25 cellular contexts compared by ENCODE assay signal in genomic region chr16:4510131-4510530, GRCh38. TPM values are rescaled to one million over a fixed set of nuclear protein-coding genes. Genes with fewer than 3 reads are reported as not detected.
DNase-seq lines count a peak whose midpoint lies in the region; ATAC-seq and TF ChIP-seq lines count a peak whose summit lies in the region.
"Had no signal": no experiment of that assay in that cellular context is flagged by ENCODE, and none has a peak within 500 bp of the region (broad histone marks: within the 10 kb centered on the region; RNA-seq: fewer than 3 reads in every experiment).

No MANE protein-coding gene starts in this region.

- H3K4me3 Mint-ChIP-seq in activated CD8-positive, alpha-beta T cell treated with anti-CD3 and anti-CD28 coated beads, Interleukin-2, amount 10 ng/mL, durations not matched to agents 7 days and 5 days = no peak overlapping the region
- H3K4me3 Mint-ChIP-seq in activated CD8-positive, alpha-beta T cell treated with anti-CD3 and anti-CD28 coated beads for 36 hours = no peak overlapping the region
- peak overlapping the region; percentile 52 for H3K4me3 Mint-ChIP-seq in endothelial cell (ENCODE audit: unreplicated experiment)
- no peak overlapping the region for H3K4me3 Mint-ChIP-seq in stimulated activated effector memory CD8-positive, alpha-beta T cell treated with anti-CD3 and anti-CD28 coated beads, Interleukin-12 subunit alpha, Interleukin-12 subunit beta, amount 100 ng/mL, for 72 hours
- H3K4me3 Mint-ChIP-seq: B cell, neural progenitor cell had no signal

- H3K4me3 ChIP-seq in HL-60 (replicated peaks; ENCODE audit: insufficient read depth, low read length) (no peak overlapping the region), H7 (ENCODE audit: insufficient read depth, low read depth, low read length) (no peak overlapping the region)
- H3K4me3 ChIP-seq: GM12878, HAP-1, neural progenitor cell, sigmoid colon, SJCRH30 had no signal

- peaks cover 69% of the 10 kb centered on the region for H3K4me1 Mint-ChIP-seq in activated CD8-positive, alpha-beta T cell treated with anti-CD3 and anti-CD28 coated beads, Interleukin-2, amount 10 ng/mL, durations not matched to agents 7 days and 5 days (ENCODE audit: low read depth)
- peaks cover 47% of the 10 kb centered on the region for H3K4me1 Mint-ChIP-seq in activated CD8-positive, alpha-beta T cell treated with anti-CD3 and anti-CD28 coated beads for 36 hours (ENCODE audit: low read depth)
- peaks cover 10% of the 10 kb centered on the region for H3K4me1 Mint-ChIP-seq in endothelial cell (ENCODE audit: unreplicated experiment)
- H3K4me1 Mint-ChIP-seq in stimulated activated effector memory CD8-positive, alpha-beta T cell treated with anti-CD3 and anti-CD28 coated beads, Interleukin-12 subunit alpha, Interleukin-12 subunit beta, amount 100 ng/mL, for 72 hours = peaks cover 65% of the 10 kb centered on the region

- TF ChIP-seq CTCF in activated CD8-positive, alpha-beta T cell treated with anti-CD3 and anti-CD28 coated beads for 36 hours (IDR thresholded peaks at IDR 0.05) = no peak
- no peak for TF ChIP-seq CTCF in HL-60 (IDR thresholded peaks at IDR 0.05; ENCODE audit: insufficient read depth, low read length)
- TF ChIP-seq CTCF in endothelial cell (IDR thresholded peaks at IDR 0.05; ENCODE audit: unreplicated experiment) = no peak

- ATAC-seq in activated CD8-positive, alpha-beta T cell treated with anti-CD3 and anti-CD28 coated beads, Interleukin-2, amount 10 ng/mL, durations not matched to agents 7 days and 5 days = no peak
- ATAC-seq in activated CD8-positive, alpha-beta T cell treated with anti-CD3 and anti-CD28 coated beads for 36 hours = no peak
- ATAC-seq in stimulated activated effector memory CD8-positive, alpha-beta T cell treated with anti-CD3 and anti-CD28 coated beads, Interleukin-12 subunit alpha, Interleukin-12 subunit beta, amount 100 ng/mL, for 72 hours = no peak
- ATAC-seq in HG03039 (IDR thresholded peaks at IDR 0.05; ENCODE audit: unreplicated experiment) = no peak
- ATAC-seq: GM12878 had no signal

- H3K36me3 Mint-ChIP-seq in activated CD8-positive, alpha-beta T cell treated with anti-CD3 and anti-CD28 coated beads, Interleukin-2, amount 10 ng/mL, durations not matched to agents 7 days and 5 days (ENCODE audit: low read depth) = peaks cover 78% of the 10 kb centered on the region
- H3K36me3 Mint-ChIP-seq in activated CD8-positive, alpha-beta T cell treated with anti-CD3 and anti-CD28 coated beads for 36 hours (ENCODE audit: low read depth) = peaks cover 40% of the 10 kb centered on the region
- H3K36me3 Mint-ChIP-seq in endothelial cell (ENCODE audit: low read depth, unreplicated experiment) = peaks cover 49% of the 10 kb centered on the region
- H3K36me3 Mint-ChIP-seq in stimulated activated effector memory CD8-positive, alpha-beta T cell treated with anti-CD3 and anti-CD28 coated beads, Interleukin-12 subunit alpha, Interleukin-12 subunit beta, amount 100 ng/mL, for 72 hours = peaks cover 83% of the 10 kb centered on the region

- no peaks in the 10 kb centered on the region for H3K27me3 ChIP-seq in HL-60 (ENCODE audit: insufficient read depth, poor library complexity, severe bottlenecking)
- no peaks in the 10 kb centered on the region for H3K27me3 ChIP-seq in H7 (ENCODE audit: control insufficient read depth, insufficient read depth, low read length)
- H3K27me3 ChIP-seq: neural progenitor cell, sigmoid colon, SJCRH30 had no signal

- CTCF ChIA-PET in activated CD8-positive, alpha-beta T cell treated with anti-CD3 and anti-CD28 coated beads, Interleukin-2, amount 10 ng/mL, durations not matched to agents 7 days and 5 days (lab: Charles Lee) = interaction anchor here (1.8 to 12.1 kb wide), 3 partner anchors 26 to 38 kb away, joined by 5 to 173 read pairs (median 159); partner anchors contain the start of genes HMOX2 and NMRAL1
- CTCF ChIA-PET in activated CD8-positive, alpha-beta T cell treated with anti-CD3 and anti-CD28 coated beads for 36 hours (lab: Charles Lee) = interaction anchor here (1.0 to 8.8 kb wide), 5 partner anchors 8 to 114 kb away, joined by 3 to 174 read pairs (median 5); partner anchors contain the start of genes CDIP1 and MGRN1

- H3K36me3 ChIP-seq in H7 (replicated peaks; ENCODE audit: control insufficient read depth, insufficient read depth, low read length) = peaks cover 22% of the 10 kb centered on the region
- H3K36me3 ChIP-seq: neural progenitor cell had no signal

- no peak for DNase-seq in activated CD8-positive, alpha-beta T cell treated with anti-CD3 and anti-CD28 coated beads, Interleukin-2, amount 10 ng/mL, durations not matched to agents 7 days and 5 days
- DNase-seq in activated CD8-positive, alpha-beta T cell treated with anti-CD3 and anti-CD28 coated beads for 36 hours = no peak
- no peak for DNase-seq in HL-60 (ENCODE audit: low read depth in 1 of 2, low spot score in 1 of 2)
- DNase-seq in endothelial cell (ENCODE audit: low spot score) = no peak
- no peak for DNase-seq in stimulated activated effector memory CD8-positive, alpha-beta T cell treated with anti-CD3 and anti-CD28 coated beads, Interleukin-12 subunit alpha, Interleukin-12 subunit beta, amount 100 ng/mL, for 72 hours (ENCODE audit: low spot score in 2 of 2)
- no peak for DNase-seq in NCI-H226
- no peak for DNase-seq in H7
- DNase-seq: activated gamma-delta T cell treated with Interleukin-2 at 50 U/mL for 16 hours; dermis blood vessel endothelial cell; islet precursor cell; Karpas-422; NCI-H187; NCI-H526 treated with DMSO at 0.1 percent for 48 hours; sigmoid colon; SJCRH30; stimulated activated CD4-positive, alpha-beta T cell treated with anti-CD3 and anti-CD28 coated beads, Interleukin-15, amount 100 ng/mL, for 24 hours; trophoblast cell had no signal

- intact Hi-C loops in activated CD8-positive, alpha-beta T cell treated with anti-CD3 and anti-CD28 coated beads for 36 hours (cut with micrococcal nuclease) = no loop called here

- H3K27me3 Mint-ChIP-seq in activated CD8-positive, alpha-beta T cell treated with anti-CD3 and anti-CD28 coated beads, Interleukin-2, amount 10 ng/mL, durations not matched to agents 7 days and 5 days (ENCODE audit: low read depth) = no peaks in the 10 kb centered on the region
- no peaks in the 10 kb centered on the region for H3K27me3 Mint-ChIP-seq in activated CD8-positive, alpha-beta T cell treated with anti-CD3 and anti-CD28 coated beads for 36 hours
- peaks cover 8% of the 10 kb centered on the region for H3K27me3 Mint-ChIP-seq in endothelial cell (ENCODE audit: unreplicated experiment)
- H3K27me3 Mint-ChIP-seq: B cell had no signal

- H3K27ac ChIP-seq in HL-60 (replicated peaks) = peak overlapping the region; percentile 51
- H3K27ac ChIP-seq: neural progenitor cell, SJCRH30 had no signal

- POLR2A ChIA-PET in activated CD8-positive, alpha-beta T cell treated with anti-CD3 and anti-CD28 coated beads, Interleukin-2, amount 10 ng/mL, durations not matched to agents 7 days and 5 days (lab: Charles Lee) = interaction anchor here (1.0 kb wide), 1 partner anchor 9 kb away, joined by 3 read pairs; no protein-coding TSS in a partner anchor
- POLR2A ChIA-PET in activated CD8-positive, alpha-beta T cell treated with anti-CD3 and anti-CD28 coated beads for 36 hours (lab: Charles Lee) = interaction anchor here (1.0 kb wide), 2 partner anchors 35 to 43 kb away, joined by 3 read pairs; no protein-coding TSS in a partner anchor

- H3K9me3 Mint-ChIP-seq in activated CD8-positive, alpha-beta T cell treated with anti-CD3 and anti-CD28 coated beads, Interleukin-2, amount 10 ng/mL, durations not matched to agents 7 days and 5 days (ENCODE audit: insufficient read depth) = no peaks in the 10 kb centered on the region
- no peaks in the 10 kb centered on the region for H3K9me3 Mint-ChIP-seq in activated CD8-positive, alpha-beta T cell treated with anti-CD3 and anti-CD28 coated beads for 36 hours
- no peaks in the 10 kb centered on the region for H3K9me3 Mint-ChIP-seq in endothelial cell (ENCODE audit: unreplicated experiment)
- no peaks in the 10 kb centered on the region for H3K9me3 Mint-ChIP-seq in stimulated activated effector memory CD8-positive, alpha-beta T cell treated with anti-CD3 and anti-CD28 coated beads, Interleukin-12 subunit alpha, Interleukin-12 subunit beta, amount 100 ng/mL, for 72 hours
- H3K9me3 Mint-ChIP-seq: neural progenitor cell had no signal

- peak overlapping the region; percentile 62 for H3K27ac Mint-ChIP-seq in activated CD8-positive, alpha-beta T cell treated with anti-CD3 and anti-CD28 coated beads, Interleukin-2, amount 10 ng/mL, durations not matched to agents 7 days and 5 days
- no peak overlapping the region for H3K27ac Mint-ChIP-seq in activated CD8-positive, alpha-beta T cell treated with anti-CD3 and anti-CD28 coated beads for 36 hours
- H3K27ac Mint-ChIP-seq in endothelial cell (ENCODE audit: unreplicated experiment) = peak overlapping the region; percentile 41
- H3K27ac Mint-ChIP-seq in stimulated activated effector memory CD8-positive, alpha-beta T cell treated with anti-CD3 and anti-CD28 coated beads, Interleukin-12 subunit alpha, Interleukin-12 subunit beta, amount 100 ng/mL, for 72 hours = peak overlapping the region; percentile 96
- H3K27ac Mint-ChIP-seq: B cell, neural progenitor cell had no signal

RNA-seq across cellular contexts. Expression of gene CDIP1, which starts 28.4 kb away (rescaled TPM):
- total RNA-seq in activated CD8-positive, alpha-beta T cell treated with anti-CD3 and anti-CD28 coated beads, Interleukin-2, amount 10 ng/mL, durations not matched to agents 7 days and 5 days = 10 to 100 TPM; 44.0 to 48.7 TPM
- total RNA-seq in activated CD8-positive, alpha-beta T cell treated with anti-CD3 and anti-CD28 coated beads for 36 hours = 10 to 100 TPM; 31.9 to 32.2 TPM
- total RNA-seq in endothelial cell (ENCODE audit: unreplicated experiment) = 25.6 TPM
- total RNA-seq in H7 (2014; rRNA removed; shearing (Covaris generic)) = 32.1 and 36.0 TPM in 2 replicates

RNA-seq across cellular contexts. Expression of gene HMOX2, which starts 33.9 kb away (rescaled TPM):
- 10 to 100 TPM; 92.6 to 97.4 TPM for total RNA-seq in activated CD8-positive, alpha-beta T cell treated with anti-CD3 and anti-CD28 coated beads, Interleukin-2, amount 10 ng/mL, durations not matched to agents 7 days and 5 days
- total RNA-seq in activated CD8-positive, alpha-beta T cell treated with anti-CD3 and anti-CD28 coated beads for 36 hours = 10 to 100 TPM; 64.7 to 65.4 TPM
- 225 TPM for total RNA-seq in endothelial cell (ENCODE audit: unreplicated experiment)
- 44.9 and 54.1 TPM in 2 replicates for total RNA-seq in H7 (2014; rRNA removed; shearing (Covaris generic))

RNA-seq across cellular contexts. Expression of gene NMRAL1, which starts 35.7 kb away (rescaled TPM):
- 10 to 100 TPM; 53.6 to 55.6 TPM for total RNA-seq in activated CD8-positive, alpha-beta T cell treated with anti-CD3 and anti-CD28 coated beads, Interleukin-2, amount 10 ng/mL, durations not matched to agents 7 days and 5 days
- 10 to 100 TPM; 45.3 to 53.6 TPM for total RNA-seq in activated CD8-positive, alpha-beta T cell treated with anti-CD3 and anti-CD28 coated beads for 36 hours
- 35.3 TPM for total RNA-seq in endothelial cell (ENCODE audit: unreplicated experiment)
- 85.4 and 102 TPM in 2 replicates for total RNA-seq in H7 (2014; rRNA removed; shearing (Covaris generic))

RNA-seq across cellular contexts. Expression of gene C16orf96, which starts 46.0 kb away (rescaled TPM):
- total RNA-seq in activated CD8-positive, alpha-beta T cell treated with anti-CD3 and anti-CD28 coated beads, Interleukin-2, amount 10 ng/mL, durations not matched to agents 7 days and 5 days = under 1 TPM; 0.13 TPM
- total RNA-seq in activated CD8-positive, alpha-beta T cell treated with anti-CD3 and anti-CD28 coated beads for 36 hours = under 1 TPM; 0.16 to 0.32 TPM
- 0.54 TPM for total RNA-seq in endothelial cell (ENCODE audit: unreplicated experiment)
- total RNA-seq in H7 (2014; rRNA removed; shearing (Covaris generic)) = 0.38 and 0.41 TPM in 2 replicates
- total RNA-seq: A673, Daoy, dermis blood vessel endothelial cell, glomerular endothelial cell, SJCRH30 had no signal
